1 cellular context compared by ENCODE assay signal in the genomic region with DNA sequence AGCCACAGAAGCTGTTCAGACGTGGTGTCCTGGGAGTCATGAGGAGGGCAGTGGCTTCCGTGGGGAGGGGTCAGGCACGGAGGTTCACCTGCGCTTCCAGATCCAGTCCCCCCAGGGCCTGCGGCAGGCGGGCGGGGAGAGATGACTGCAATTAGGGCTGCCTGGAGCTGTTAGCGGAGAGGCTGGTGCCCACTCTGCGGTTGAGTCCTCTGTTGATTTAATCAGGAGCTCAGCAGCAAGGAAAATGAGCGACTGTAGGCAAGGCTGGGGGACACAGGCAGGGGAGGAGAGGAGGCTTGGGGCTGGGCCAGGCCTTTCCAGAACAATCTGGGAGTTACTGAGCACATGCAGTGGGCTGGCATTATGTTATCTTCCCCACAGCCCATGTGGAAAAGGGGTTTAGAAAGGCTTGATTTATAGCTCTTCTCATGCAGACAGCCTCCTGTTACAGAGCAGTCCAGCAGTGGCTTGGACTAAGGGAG.
TF ChIP-seq lines count a peak whose summit lies in the region.

No MANE protein-coding gene starts in this region.

TF ChIP-seq in WTC11, 78 proteins besides CTCF, POLR2A, EP300 and RAD21 (continued from another document):
- TF ChIP-seq, protein P1, sequence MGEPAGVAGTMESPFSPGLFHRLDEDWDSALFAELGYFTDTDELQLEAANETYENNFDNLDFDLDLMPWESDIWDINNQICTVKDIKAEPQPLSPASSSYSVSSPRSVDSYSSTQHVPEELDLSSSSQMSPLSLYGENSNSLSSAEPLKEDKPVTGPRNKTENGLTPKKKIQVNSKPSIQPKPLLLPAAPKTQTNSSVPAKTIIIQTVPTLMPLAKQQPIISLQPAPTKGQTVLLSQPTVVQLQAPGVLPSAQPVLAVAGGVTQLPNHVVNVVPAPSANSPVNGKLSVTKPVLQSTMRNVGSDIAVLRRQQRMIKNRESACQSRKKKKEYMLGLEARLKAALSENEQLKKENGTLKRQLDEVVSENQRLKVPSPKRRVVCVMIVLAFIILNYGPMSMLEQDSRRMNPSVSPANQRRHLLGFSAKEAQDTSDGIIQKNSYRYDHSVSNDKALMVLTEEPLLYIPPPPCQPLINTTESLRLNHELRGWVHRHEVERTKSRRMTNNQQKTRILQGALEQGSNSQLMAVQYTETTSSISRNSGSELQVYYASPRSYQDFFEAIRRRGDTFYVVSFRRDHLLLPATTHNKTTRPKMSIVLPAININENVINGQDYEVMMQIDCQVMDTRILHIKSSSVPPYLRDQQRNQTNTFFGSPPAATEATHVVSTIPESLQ (CRISPR knock-in tag; IDR thresholded peaks at IDR 0.05), result no peak
- TF ChIP-seq, protein P2, sequence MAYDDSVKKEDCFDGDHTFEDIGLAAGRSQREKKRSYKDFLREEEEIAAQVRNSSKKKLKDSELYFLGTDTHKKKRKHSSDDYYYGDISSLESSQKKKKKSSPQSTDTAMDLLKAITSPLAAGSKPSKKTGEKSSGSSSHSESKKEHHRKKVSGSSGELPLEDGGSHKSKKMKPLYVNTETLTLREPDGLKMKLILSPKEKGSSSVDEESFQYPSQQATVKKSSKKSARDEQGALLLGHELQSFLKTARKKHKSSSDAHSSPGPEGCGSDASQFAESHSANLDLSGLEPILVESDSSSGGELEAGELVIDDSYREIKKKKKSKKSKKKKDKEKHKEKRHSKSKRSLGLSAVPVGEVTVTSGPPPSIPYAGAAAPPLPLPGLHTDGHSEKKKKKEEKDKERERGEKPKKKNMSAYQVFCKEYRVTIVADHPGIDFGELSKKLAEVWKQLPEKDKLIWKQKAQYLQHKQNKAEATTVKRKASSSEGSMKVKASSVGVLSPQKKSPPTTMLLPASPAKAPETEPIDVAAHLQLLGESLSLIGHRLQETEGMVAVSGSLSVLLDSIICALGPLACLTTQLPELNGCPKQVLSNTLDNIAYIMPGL (CRISPR knock-in tag; IDR thresholded peaks at IDR 0.05), result no peak
- no peak for TF ChIP-seq ETV6 (CRISPR knock-in tag; IDR thresholded peaks at IDR 0.05)
- TF ChIP-seq, protein P3, sequence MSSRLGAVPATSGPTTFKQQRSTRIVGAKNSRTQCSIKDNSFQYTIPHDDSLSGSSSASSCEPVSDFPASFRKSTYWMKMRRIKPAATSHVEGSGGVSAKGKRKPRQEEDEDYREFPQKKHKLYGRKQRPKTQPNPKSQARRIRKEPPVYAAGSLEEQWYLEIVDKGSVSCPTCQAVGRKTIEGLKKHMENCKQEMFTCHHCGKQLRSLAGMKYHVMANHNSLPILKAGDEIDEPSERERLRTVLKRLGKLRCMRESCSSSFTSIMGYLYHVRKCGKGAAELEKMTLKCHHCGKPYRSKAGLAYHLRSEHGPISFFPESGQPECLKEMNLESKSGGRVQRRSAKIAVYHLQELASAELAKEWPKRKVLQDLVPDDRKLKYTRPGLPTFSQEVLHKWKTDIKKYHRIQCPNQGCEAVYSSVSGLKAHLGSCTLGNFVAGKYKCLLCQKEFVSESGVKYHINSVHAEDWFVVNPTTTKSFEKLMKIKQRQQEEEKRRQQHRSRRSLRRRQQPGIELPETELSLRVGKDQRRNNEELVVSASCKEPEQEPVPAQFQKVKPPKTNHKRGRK (CRISPR knock-in tag; IDR thresholded peaks at IDR 0.05; ENCODE audit: borderline replicate concordance), result no peak
- TF ChIP-seq, protein P4, sequence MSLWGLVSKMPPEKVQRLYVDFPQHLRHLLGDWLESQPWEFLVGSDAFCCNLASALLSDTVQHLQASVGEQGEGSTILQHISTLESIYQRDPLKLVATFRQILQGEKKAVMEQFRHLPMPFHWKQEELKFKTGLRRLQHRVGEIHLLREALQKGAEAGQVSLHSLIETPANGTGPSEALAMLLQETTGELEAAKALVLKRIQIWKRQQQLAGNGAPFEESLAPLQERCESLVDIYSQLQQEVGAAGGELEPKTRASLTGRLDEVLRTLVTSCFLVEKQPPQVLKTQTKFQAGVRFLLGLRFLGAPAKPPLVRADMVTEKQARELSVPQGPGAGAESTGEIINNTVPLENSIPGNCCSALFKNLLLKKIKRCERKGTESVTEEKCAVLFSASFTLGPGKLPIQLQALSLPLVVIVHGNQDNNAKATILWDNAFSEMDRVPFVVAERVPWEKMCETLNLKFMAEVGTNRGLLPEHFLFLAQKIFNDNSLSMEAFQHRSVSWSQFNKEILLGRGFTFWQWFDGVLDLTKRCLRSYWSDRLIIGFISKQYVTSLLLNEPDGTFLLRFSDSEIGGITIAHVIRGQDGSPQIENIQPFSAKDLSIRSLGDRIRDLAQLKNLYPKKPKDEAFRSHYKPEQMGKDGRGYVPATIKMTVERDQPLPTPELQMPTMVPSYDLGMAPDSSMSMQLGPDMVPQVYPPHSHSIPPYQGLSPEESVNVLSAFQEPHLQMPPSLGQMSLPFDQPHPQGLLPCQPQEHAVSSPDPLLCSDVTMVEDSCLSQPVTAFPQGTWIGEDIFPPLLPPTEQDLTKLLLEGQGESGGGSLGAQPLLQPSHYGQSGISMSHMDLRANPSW (CRISPR knock-in tag; conservative IDR thresholded peaks at IDR 0.05; ENCODE audit: low read depth), result no peak
- TF ChIP-seq ZNF416 (CRISPR knock-in tag; IDR thresholded peaks at IDR 0.05), result no peak
- no peak for TF ChIP-seq SOX15 (CRISPR knock-in tag; IDR thresholded peaks at IDR 0.05)
- TF ChIP-seq SMAD4 (CRISPR knock-in tag; IDR thresholded peaks at IDR 0.05), result no peak
- TF ChIP-seq, protein P5, sequence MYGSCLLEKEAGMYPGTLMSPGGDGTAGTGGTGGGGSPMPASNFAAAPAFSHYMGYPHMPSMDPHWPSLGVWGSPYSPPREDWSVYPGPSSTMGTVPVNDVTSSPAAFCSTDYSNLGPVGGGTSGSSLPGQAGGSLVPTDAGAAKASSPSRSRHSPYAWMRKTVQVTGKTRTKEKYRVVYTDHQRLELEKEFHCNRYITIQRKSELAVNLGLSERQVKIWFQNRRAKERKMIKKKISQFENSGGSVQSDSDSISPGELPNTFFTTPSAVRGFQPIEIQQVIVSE (CRISPR knock-in tag; IDR thresholded peaks at IDR 0.05; ENCODE audit: borderline replicate concordance), result no peak
- no peak for TF ChIP-seq ZNF232 (CRISPR knock-in tag; IDR thresholded peaks at IDR 0.05)
- no peak for TF ChIP-seq ELF4 (CRISPR knock-in tag; IDR thresholded peaks at IDR 0.05; ENCODE audit: low read depth)
- TF ChIP-seq HMGA2 (CRISPR knock-in tag; IDR thresholded peaks at IDR 0.05), result no peak
- no peak for TF ChIP-seq ZNF219 (CRISPR knock-in tag; IDR thresholded peaks at IDR 0.05; ENCODE audit: borderline replicate concordance)
- TF ChIP-seq NR2C2 (CRISPR knock-in tag; IDR thresholded peaks at IDR 0.05), result no peak
- TF ChIP-seq, protein P6, sequence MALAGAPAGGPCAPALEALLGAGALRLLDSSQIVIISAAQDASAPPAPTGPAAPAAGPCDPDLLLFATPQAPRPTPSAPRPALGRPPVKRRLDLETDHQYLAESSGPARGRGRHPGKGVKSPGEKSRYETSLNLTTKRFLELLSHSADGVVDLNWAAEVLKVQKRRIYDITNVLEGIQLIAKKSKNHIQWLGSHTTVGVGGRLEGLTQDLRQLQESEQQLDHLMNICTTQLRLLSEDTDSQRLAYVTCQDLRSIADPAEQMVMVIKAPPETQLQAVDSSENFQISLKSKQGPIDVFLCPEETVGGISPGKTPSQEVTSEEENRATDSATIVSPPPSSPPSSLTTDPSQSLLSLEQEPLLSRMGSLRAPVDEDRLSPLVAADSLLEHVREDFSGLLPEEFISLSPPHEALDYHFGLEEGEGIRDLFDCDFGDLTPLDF (CRISPR knock-in tag; IDR thresholded peaks at IDR 0.05), result no peak
